In genomic region chr4:184536881-184537248, GRCh38 we compare ENCODE assay signal across 1 cellular context.
TF ChIP-seq lines count a peak whose summit lies in the region.

No MANE protein-coding gene starts in this region.

TF ChIP-seq in GM23338, 12 proteins besides CTCF, POLR2A, EP300 and RAD21 (continued from another document):
- TF ChIP-seq REST (IDR thresholded peaks at IDR 0.05; ENCODE audit: unreplicated experiment), result no peak
- TF ChIP-seq JUNB (IDR thresholded peaks at IDR 0.05; ENCODE audit: unreplicated experiment), result no peak
TF ChIP-seq in GM23338: peak in this region for 0.
